ENCODE assay signal across 8 cellular contexts in the genomic region with DNA sequence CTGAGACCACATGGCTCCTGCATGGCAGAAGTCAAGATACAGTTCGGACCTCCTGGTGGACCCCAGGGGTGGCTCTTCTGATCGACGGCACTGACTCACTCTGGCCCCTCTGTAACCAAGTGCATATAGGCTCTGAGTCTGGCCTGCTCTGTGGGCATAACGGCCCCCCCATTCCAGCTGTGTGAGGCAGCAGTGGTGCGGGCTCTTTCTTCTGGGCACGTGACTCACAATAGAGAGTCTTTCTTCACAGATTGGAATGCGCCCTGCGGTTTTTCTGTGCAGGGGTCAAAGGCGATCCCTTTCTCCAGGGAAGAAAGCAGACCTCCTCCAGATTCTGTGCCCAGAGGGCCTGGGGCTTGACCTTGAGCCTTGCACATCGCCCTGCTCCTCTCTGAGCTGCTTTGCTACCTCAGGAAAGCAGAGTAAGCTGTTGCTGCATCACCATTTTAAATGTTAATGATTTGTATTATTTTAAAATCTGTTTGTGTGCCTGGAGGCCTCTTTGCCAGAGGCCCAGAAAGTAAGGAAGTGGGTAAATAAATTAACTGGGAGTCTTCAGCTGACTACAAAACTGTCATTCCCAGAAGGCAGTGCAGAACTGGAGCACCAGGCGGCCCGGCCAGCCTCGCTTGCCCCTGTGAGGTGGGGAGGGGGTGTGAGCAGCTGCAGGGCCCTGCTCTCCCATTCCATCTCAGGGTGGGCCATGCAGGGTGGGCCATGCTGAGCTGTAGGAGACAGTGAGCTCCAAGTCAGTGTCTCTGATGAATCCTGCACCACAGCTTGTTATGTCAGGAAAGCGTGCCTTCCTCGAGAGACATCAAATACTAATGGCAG.
DNase-seq lines count a peak whose midpoint lies in the region; ATAC-seq and TF ChIP-seq lines count a peak whose summit lies in the region.

No MANE protein-coding gene starts in this region.

- peak; percentile 89 for DNase-seq in M059J (ENCODE audit: low read depth)
- peak; percentile 66 for DNase-seq in epithelial cell of proximal tubule (ENCODE audit: low read depth)
- DNase-seq in neuronal stem cell (ENCODE audit: low spot score): peak; percentile 55
- no peak for DNase-seq in NCI-H1694 (lab: John Stamatoyannopoulos, UW)
- no peak for DNase-seq in UCSD-AML1 (lab: John Stamatoyannopoulos, UW; ENCODE audit: unreplicated experiment)
- DNase-seq in WERI-Rb-1: no peak

- no peak overlapping the region for H3K9ac ChIP-seq in neuronal stem cell (ENCODE audit: low read depth, low read length, poor library complexity)

- H2AFZ ChIP-seq in neuronal stem cell (ENCODE audit: low read length): no peak overlapping the region

- H3K4me3 ChIP-seq in epithelial cell of proximal tubule (ENCODE audit: low read depth, low read length) (no peak overlapping the region), neuronal stem cell (ENCODE audit: low read length in 2 of 2) (no peak overlapping the region), WERI-Rb-1 (ENCODE audit: low read depth, low read length) (no peak overlapping the region)

- peaks cover 9 to 52% of the 10 kb centered on the region in 2 donors for H3K4me1 ChIP-seq in neuronal stem cell (ENCODE audit: control insufficient read depth in 2 of 2, insufficient read depth in 1 of 2, low read depth in 1 of 2, low read length in 2 of 2)

- peaks cover 3 to 22% of the 10 kb centered on the region in 2 donors for H3K9me3 ChIP-seq in neuronal stem cell (replicated peaks in 1 of 2; ENCODE audit: control insufficient read depth in 2 of 2, insufficient read depth in 1 of 2, low read depth in 1 of 2, low read length in 2 of 2)
- H3K9me3 ChIP-seq in WERI-Rb-1 (ENCODE audit: severe bottlenecking): no peaks in the 10 kb centered on the region

- no peak overlapping the region for H2BK5ac ChIP-seq in neuronal stem cell (ENCODE audit: low read length)

- ATAC-seq in GM19023 (IDR thresholded peaks at IDR 0.05; ENCODE audit: unreplicated experiment): peak; percentile 27
- ATAC-seq in GM18873 (IDR thresholded peaks at IDR 0.05; ENCODE audit: low FRiP score, unreplicated experiment): no peak

- no peak overlapping the region for H2BK15ac ChIP-seq in neuronal stem cell (ENCODE audit: low read length)

- H4K91ac ChIP-seq in neuronal stem cell (ENCODE audit: low read depth, low read length, poor library complexity): no peak overlapping the region

- TF ChIP-seq CTCF in epithelial cell of proximal tubule (conservative IDR thresholded peaks at IDR 0.05; ENCODE audit: low read depth, low read length): no peak
- no peak for TF ChIP-seq CTCF in WERI-Rb-1 (IDR thresholded peaks at IDR 0.05; ENCODE audit: low read depth, low read length)

- no peak overlapping the region for H2BK120ac ChIP-seq in neuronal stem cell (ENCODE audit: low read depth, low read length)

- WGBS in neuronal stem cell (ENCODE audit: extremely low coverage in 2 of 2, insufficient read length in 2 of 2, insufficient replicate concordance in 1 of 2), 2 donors: no CpG with 5 or more reads among the region's 15 CpGs

- no peak overlapping the region for H3K4ac ChIP-seq in neuronal stem cell (ENCODE audit: low read length)

- H2AK5ac ChIP-seq in neuronal stem cell (ENCODE audit: low read depth, low read length): no peak overlapping the region

- no peaks in the 10 kb centered on the region for H3K79me1 ChIP-seq in neuronal stem cell (ENCODE audit: low read depth, low read length)

- H2BK12ac ChIP-seq in neuronal stem cell (ENCODE audit: low read length): no peak overlapping the region

- no peak overlapping the region for H3K14ac ChIP-seq in neuronal stem cell (ENCODE audit: low read length)

- no peak overlapping the region for H3K4me2 ChIP-seq in neuronal stem cell (ENCODE audit: insufficient read depth, low read length, poor library complexity, severe bottlenecking)

- no peak overlapping the region for H3K18ac ChIP-seq in neuronal stem cell (ENCODE audit: low read length)

- H3K27ac ChIP-seq in neuronal stem cell (replicated peaks; ENCODE audit: low read length) (no peak overlapping the region), WERI-Rb-1 (no peak overlapping the region)

- no peak overlapping the region for H3K23ac ChIP-seq in neuronal stem cell (ENCODE audit: low read depth, low read length, poor library complexity)

- no peaks in the 10 kb centered on the region for H3K36me3 ChIP-seq in neuronal stem cell (replicated peaks in 1 of 2; ENCODE audit: control insufficient read depth in 2 of 2, insufficient read depth in 2 of 2, low read length in 2 of 2)
- H3K36me3 ChIP-seq in WERI-Rb-1: no peaks in the 10 kb centered on the region

- H3K27me3 ChIP-seq in neuronal stem cell (ENCODE audit: control insufficient read depth in 3 of 3, insufficient read depth in 3 of 3, low read depth in 1 of 3, low read length in 3 of 3) (peaks cover 0 to 4% (median 0%) of the 10 kb centered on the region in 3 experiments), WERI-Rb-1 (ENCODE audit: insufficient read depth, low read depth, severe bottlenecking) (no peaks in the 10 kb centered on the region)

- no peak overlapping the region for H4K8ac ChIP-seq in neuronal stem cell (ENCODE audit: low read depth, low read length)

Comparison
In these comparisons a context has a peak if more than half of its experiments do, and no peak if none do; other contexts are left out.
1. DNase-seq: peak in M059J (single experiment), epithelial cell of proximal tubule (single experiment) and neuronal stem cell (single experiment); none in NCI-H1694 (single experiment), UCSD-AML1 (single experiment) and WERI-Rb-1 (single experiment).